Comparison of ENCODE assay signal across 8 cellular contexts in the genomic region with DNA sequence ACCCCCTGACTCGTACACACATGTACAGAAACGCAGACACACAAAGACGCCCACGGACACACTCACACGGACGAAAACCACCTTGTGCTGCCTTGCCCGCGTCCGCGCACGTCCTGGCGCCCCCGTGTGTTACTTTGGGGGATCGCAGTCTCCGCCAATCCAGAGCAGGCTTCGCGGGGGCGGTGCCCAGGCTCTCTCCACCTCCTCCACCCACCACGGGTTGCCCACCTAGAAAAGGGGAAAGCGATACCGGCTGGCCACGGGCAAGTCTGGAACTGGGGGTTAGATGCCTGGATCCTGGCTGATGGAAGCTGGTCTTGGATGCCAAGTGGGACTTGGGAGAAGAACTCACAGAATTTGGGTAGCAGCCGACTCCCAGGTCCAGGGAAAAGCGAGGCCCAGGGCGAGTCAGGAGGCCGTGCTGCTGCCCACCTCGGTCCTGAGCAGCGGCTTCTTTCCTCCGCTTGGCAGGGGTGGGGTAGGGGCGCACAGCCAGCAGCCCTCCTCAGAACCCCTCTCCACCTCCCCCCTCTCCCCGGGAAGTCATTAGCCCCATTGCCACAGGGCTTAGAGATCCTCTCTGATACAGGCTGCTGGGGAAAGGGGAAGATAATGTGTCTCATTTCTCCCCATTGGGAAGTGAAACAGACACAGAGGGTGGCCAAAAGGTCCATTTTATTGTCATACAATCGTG. TPM values are rescaled to one million over a fixed set of nuclear protein-coding genes. Genes with fewer than 3 reads are reported as not detected.
A peak's percentile ranks its signal among the peaks of the same experiment; 100 is the strongest.
DNase-seq lines count a peak whose midpoint lies in the region; ATAC-seq, FAIRE-seq and TF ChIP-seq lines count a peak whose summit lies in the region.

No MANE protein-coding gene starts in this region.

- ATAC-seq in left lung = peak; percentile 63

- no peaks in the 10 kb centered on the region for H3K36me3 ChIP-seq in left lung

- H3K4me1 Mint-ChIP-seq in chondrocyte (ENCODE audit: low read depth) = peaks cover 52% of the 10 kb centered on the region

- H3K4me3 ChIP-seq in left lung = no peak overlapping the region

- H3K27me3 Mint-ChIP-seq in chondrocyte (ENCODE audit: low read depth) = peaks cover 73% of the 10 kb centered on the region

- H3K4me3 Mint-ChIP-seq in chondrocyte (ENCODE audit: unreplicated experiment) = peak overlapping the region; percentile 15

- TF ChIP-seq CTCF in chondrocyte (IDR thresholded peaks at IDR 0.05) = peak; percentile 88
- peak; percentile 85 to 93 for TF ChIP-seq CTCF in left lung (IDR thresholded peaks at IDR 0.05)

- H3K9me3 ChIP-seq in left lung = no peaks in the 10 kb centered on the region

- H3K4me1 ChIP-seq in left lung = peaks cover 14 to 52% of the 10 kb centered on the region in 2 donors

- DNase-seq in 8988T = peak; percentile 82
- DNase-seq in GM18507 (ENCODE audit: extremely low spot score, insufficient read length, low read depth) = no peak
- DNase-seq in NCI-H2227 (lab: John Stamatoyannopoulos, UW; ENCODE audit: unreplicated experiment) = peak; percentile 93
- DNase-seq in activated CD4-positive, alpha-beta T cell treated with anti-CD3 and anti-CD28 coated beads for 48 hours = peak; percentile 87
- no peak for DNase-seq in chondrocyte (ENCODE audit: low spot score)
- DNase-seq in left lung = peak; percentile 62 to 94
- DNase-seq in stimulated activated CD4-positive, alpha-beta T cell treated with anti-CD3 and anti-CD28 coated beads, TNF-alpha, amount 100 ng/mL, for 48 hours (ENCODE audit: low read depth in 3 of 3) = peak; percentile 60 to 77 (median 72)
- no peak for DNase-seq in globus pallidus (ENCODE audit: low spot score)

- H3K27ac ChIP-seq in left lung = no peak overlapping the region

- intact Hi-C loops in left lung (cut with DNase I) = no loop called here

- FAIRE-seq in GM18507 (lab: Jason Lieb, UNC) = peak; percentile 87

- H3K27ac Mint-ChIP-seq in chondrocyte (ENCODE audit: unreplicated experiment) = no peak overlapping the region

- peaks cover 2% of the 10 kb centered on the region for H3K36me3 Mint-ChIP-seq in chondrocyte (ENCODE audit: low read depth)

- H3K27me3 ChIP-seq in left lung = peaks cover 90 to 100% of the 10 kb centered on the region in 2 donors

- no peaks in the 10 kb centered on the region for H3K9me3 Mint-ChIP-seq in chondrocyte (ENCODE audit: low read depth)

RNA-seq across cellular contexts. Expression of a gene that starts 4.6 kb away (rescaled TPM):
- total RNA-seq in chondrocyte (0.22 to 0.26 TPM in 2 of 3 replicates, not detected in the other), left lung (not detected)

RNA-seq across cellular contexts. Expression of a gene that starts 10.1 kb away (rescaled TPM):
- total RNA-seq in chondrocyte = not detected in 3 replicates
- total RNA-seq in left lung = not detected

RNA-seq across cellular contexts. Expression of a gene that starts 15.7 kb away (rescaled TPM):
- 55.9 to 60.5 TPM (median 60.4 TPM) in 3 replicates for total RNA-seq in chondrocyte
- total RNA-seq in left lung = 10 to 100 TPM; 39.4 to 48.7 TPM

RNA-seq across cellular contexts. Expression of a gene that starts 30.9 kb away (rescaled TPM):
- not detected in 3 replicates for total RNA-seq in chondrocyte
- not detected for total RNA-seq in left lung

RNA-seq across cellular contexts. Expression of a gene that starts 43.1 kb away (rescaled TPM):
- total RNA-seq in chondrocyte (794 to 1,203 TPM (median 1,180 TPM) in 3 replicates), left lung (10 to 100 TPM; 59.4 to 80.5 TPM)

Comparison
In these comparisons a context has a peak if more than half of its experiments do, and no peak if none do; other contexts are left out.
1. DNase-seq: peak in 8988T (single experiment), NCI-H2227 (single experiment), activated CD4-positive, alpha-beta T cell treated with anti-CD3 and anti-CD28 coated beads for 48 hours (single experiment), left lung (2 of 2) and stimulated activated CD4-positive, alpha-beta T cell treated with anti-CD3 and anti-CD28 coated beads, TNF-alpha, amount 100 ng/mL, for 48 hours (3 of 3); none in GM18507 (single experiment), chondrocyte (single experiment) and globus pallidus (single experiment).